8 cellular contexts compared by ENCODE assay signal in genomic region chr15:92655178-92655995, GRCh38. TPM values are rescaled to one million over a fixed set of nuclear protein-coding genes. Genes with fewer than 3 reads are reported as not detected.
A peak's percentile ranks its signal among the peaks of the same experiment; 100 is the strongest.
DNase-seq lines count a peak whose midpoint lies in the region; ATAC-seq and TF ChIP-seq lines count a peak whose summit lies in the region.

Gene FAM174B, minus strand, starts transcription at chr15:92655775.

- peak within 1 kb of the TSS; percentile 33 for H3K27ac ChIP-seq in coronary artery

- peak; percentile 37 for DNase-seq in NCI-H345 (lab: John Stamatoyannopoulos, UW)
- no peak for DNase-seq in NCI-H345 treated with DMSO at 0.1 percent for 48 hours (lab: John Stamatoyannopoulos, UW; ENCODE audit: unreplicated experiment)
- DNase-seq in SW480 (ENCODE audit: low spot score): peak; percentile 62
- peak; percentile 47 for DNase-seq in coronary artery (ENCODE audit: low spot score)
- peak in 1 of 2 donors; percentile 74 for DNase-seq in lung microvascular endothelial cell (ENCODE audit: low read depth in 2 of 2)
- peak; percentile 4 for DNase-seq in stimulated activated CD8-positive, alpha-beta memory T cell treated with anti-CD3 and anti-CD28 coated beads, Interleukin-7, amount 100 ng/mL, for 24 hours (ENCODE audit: low read depth)

- peak within 1 kb of the TSS; percentile 82 for H3K4me3 ChIP-seq in coronary artery

- TF ChIP-seq CTCF in coronary artery (IDR thresholded peaks at IDR 0.05): no peak

- ATAC-seq in HG03025 (IDR thresholded peaks at IDR 0.05; ENCODE audit: low FRiP score, unreplicated experiment) (peak; percentile 51), GM18861 (IDR thresholded peaks at IDR 0.05; ENCODE audit: unreplicated experiment) (no peak)

RNA-seq across cellular contexts. Expression of gene FAM174B, which starts in this region (rescaled TPM):
- 57.3 and 92.3 TPM in 2 replicates for total RNA-seq in lung microvascular endothelial cell
